ENCODE assay signal across 2 cellular contexts in genomic region chr1:916173-917075, GRCh38.
TF ChIP-seq lines count a peak whose summit lies in the region.

No MANE protein-coding gene starts in this region.

TF ChIP-seq in HEK293, 187 proteins besides CTCF, POLR2A, EP300 and RAD21 (continues in another document):
- peak; percentile 83 for TF ChIP-seq ZNF24 (tag by site-specific recombination; IDR thresholded peaks at IDR 0.05)
- TF ChIP-seq ZNF629 (tag by site-specific recombination; IDR thresholded peaks at IDR 0.05), result 0 out of 2 replicates have a peak, but pooled peaks have one; percentile 41
- peak; percentile 47; the same call in 1 of the 2 replicates for TF ChIP-seq PRDM4 (tag by site-specific recombination; IDR thresholded peaks at IDR 0.05)
- no peak for TF ChIP-seq ZNF488 (tag by site-specific recombination; IDR thresholded peaks at IDR 0.05)
- peak; percentile 91 for TF ChIP-seq ZNF335 (tag by site-specific recombination; conservative IDR thresholded peaks at IDR 0.05)
- peak; percentile 80 for TF ChIP-seq ZNF843 (tag by site-specific recombination; IDR thresholded peaks at IDR 0.05)
- peak; percentile 61 for TF ChIP-seq ZBTB20 (tag by site-specific recombination; IDR thresholded peaks at IDR 0.05)
- TF ChIP-seq KLF17 (tag by site-specific recombination; IDR thresholded peaks at IDR 0.05), result peak; percentile 93
- peak; percentile 68 for TF ChIP-seq KLF1 (tag by site-specific recombination; IDR thresholded peaks at IDR 0.05)
- peak; percentile 58; the same call in 1 of the 2 replicates for TF ChIP-seq ZBTB6 (tag by site-specific recombination; IDR thresholded peaks at IDR 0.05)
- TF ChIP-seq ZBTB8A (tag by site-specific recombination; IDR thresholded peaks at IDR 0.05), result peak; percentile 84
- peak; percentile 76; the same call in 1 of the 2 replicates for TF ChIP-seq ZNF449 (tag by site-specific recombination; IDR thresholded peaks at IDR 0.05)
- no peak for TF ChIP-seq ZNF221 (tag by site-specific recombination; IDR thresholded peaks at IDR 0.05; ENCODE audit: borderline replicate concordance)
- peak; percentile 77 for TF ChIP-seq ZXDB (tag by site-specific recombination; IDR thresholded peaks at IDR 0.05)
- peak; percentile 31; the same call in 1 of the 2 replicates for TF ChIP-seq IKZF3 (tag by site-specific recombination; IDR thresholded peaks at IDR 0.05)
- TF ChIP-seq ZNF18 (tag by site-specific recombination; IDR thresholded peaks at IDR 0.05), result 0 out of 2 replicates have a peak, but pooled peaks have one; percentile 15

TF ChIP-seq in K562, 482 proteins besides CTCF, POLR2A, EP300 and RAD21:
- TF ChIP-seq ZNF740 (CRISPR knock-in tag; IDR thresholded peaks at IDR 0.05) (peak; percentile 18; the same call in 1 of the 2 replicates), ZNF740 (tag; IDR thresholded peaks at IDR 0.05) (no peak), HES1 (IDR thresholded peaks at IDR 0.05; ENCODE audit: low read depth) (0 out of 2 replicates have a peak, but pooled peaks have one; percentile 31), MEIS2 (IDR thresholded peaks at IDR 0.05; ENCODE audit: partially characterized antibody) (peak; percentile 88), ATF2 (CRISPR knock-in tag; IDR thresholded peaks at IDR 0.05) (no peak), RNF2 (IDR thresholded peaks at IDR 0.05) (peak; percentile 21; the same call in 1 of the 2 replicates), TFAP4 (CRISPR knock-in tag; IDR thresholded peaks at IDR 0.05; ENCODE audit: borderline replicate concordance) (0 out of 2 replicates have a peak, but pooled peaks have one; percentile 19), PBX2 (CRISPR knock-in tag; IDR thresholded peaks at IDR 0.05; ENCODE audit: low read depth) (no peak), PBX2 (tag; conservative IDR thresholded peaks at IDR 0.05; ENCODE audit: low read depth) (peak; percentile 86), EGR1 (conservative IDR thresholded peaks at IDR 0.05) (peak; percentile 45), SAFB (IDR thresholded peaks at IDR 0.05; ENCODE audit: borderline replicate concordance, low read depth, low read length) (0 out of 2 replicates have a peak, but pooled peaks have one; percentile 16), VEZF1 (CRISPR knock-in tag; IDR thresholded peaks at IDR 0.05) (peak; percentile 41; the same call in 1 of the 2 replicates), KAT8 (IDR thresholded peaks at IDR 0.05; ENCODE audit: low read depth) (no peak), BCL6 (CRISPR knock-in tag; IDR thresholded peaks at IDR 0.05) (no peak), ZBTB9 (CRISPR knock-in tag; IDR thresholded peaks at IDR 0.05) (0 out of 2 replicates have a peak, but pooled peaks have one; percentile 70), ZBTB7A (IDR thresholded peaks at IDR 0.05; ENCODE audit: borderline replicate concordance, control insufficient read depth, low read depth, low read length) (0 out of 2 replicates have a peak, but pooled peaks have one; percentile 25), ZNF780A (CRISPR knock-in tag; IDR thresholded peaks at IDR 0.05) (no peak), HOMEZ (CRISPR knock-in tag; IDR thresholded peaks at IDR 0.05) (no peak), PKNOX1 (IDR thresholded peaks at IDR 0.05) (peak; percentile 39)
